In genomic region chr1:243850368-243851128, GRCh38 we compare ENCODE assay signal across 8 cellular contexts. TPM values are rescaled to one million over a fixed set of nuclear protein-coding genes. Genes with fewer than 3 reads are reported as not detected.
DNase-seq lines count a peak whose midpoint lies in the region; ATAC-seq and TF ChIP-seq lines count a peak whose summit lies in the region.

No MANE protein-coding gene starts in this region.

- H3K4me1 Mint-ChIP-seq in CD14-positive monocyte: peaks cover 14% of the 10 kb centered on the region
- peaks cover 12% of the 10 kb centered on the region for H3K4me1 Mint-ChIP-seq in endothelial cell (ENCODE audit: unreplicated experiment)

- intact Hi-C loops in CD14-positive monocyte (cut with micrococcal nuclease): no loop called here

- peaks cover 0 to 6% (median 0%) of the 10 kb centered on the region in 7 donors for H3K9me3 Mint-ChIP-seq in CD14-positive monocyte
- H3K9me3 Mint-ChIP-seq in endothelial cell (ENCODE audit: unreplicated experiment): no peaks in the 10 kb centered on the region

- H3K27ac Mint-ChIP-seq in CD14-positive monocyte: peak overlapping the region in 5 of 7 donors; percentile 12 to 78 (median 24)
- no peak overlapping the region for H3K27ac Mint-ChIP-seq in endothelial cell (ENCODE audit: unreplicated experiment)

- H3K4me3 Mint-ChIP-seq in CD14-positive monocyte (peak overlapping the region; percentile 83 to 96), endothelial cell (ENCODE audit: unreplicated experiment) (peak overlapping the region; percentile 96)

- ATAC-seq in GM19324 (IDR thresholded peaks at IDR 0.05; ENCODE audit: low FRiP score, unreplicated experiment): peak; percentile 58
- peak; percentile 63 for ATAC-seq in HG03442 (IDR thresholded peaks at IDR 0.05; ENCODE audit: unreplicated experiment)

- H3K27me3 Mint-ChIP-seq in CD14-positive monocyte (ENCODE audit: low read depth in 3 of 3) (peaks cover 28 to 44% (median 31%) of the 10 kb centered on the region in 3 donors), endothelial cell (ENCODE audit: unreplicated experiment) (peaks cover 10% of the 10 kb centered on the region)

- TF ChIP-seq CTCF in CD14-positive monocyte (IDR thresholded peaks at IDR 0.05): no peak
- TF ChIP-seq CTCF in endothelial cell (IDR thresholded peaks at IDR 0.05; ENCODE audit: unreplicated experiment): no peak

- DNase-seq in CD14-positive monocyte (ENCODE audit: low spot score) (peak; percentile 62), NCI-H82 treated with DMSO at 0.1 percent for 48 hours (lab: John Stamatoyannopoulos, UW; ENCODE audit: unreplicated experiment) (peak; percentile 57), endothelial cell (ENCODE audit: low spot score) (peak; percentile 81), middle frontal gyrus (ENCODE audit: extremely low spot score, low spot score) (peak; percentile 30)
- DNase-seq in activated CD8-positive, alpha-beta memory T cell treated with anti-CD3 and anti-CD28 coated beads, Interleukin-2, amount 50 U/mL, for 48 hours: peak; percentile 89
- DNase-seq in stimulated activated CD8-positive, alpha-beta memory T cell treated with anti-CD3 and anti-CD28 coated beads, Interleukin-15, amount 100 ng/mL, for 48 hours (ENCODE audit: low read depth in 2 of 2): peak; percentile 74 to 75

- peaks cover 0 to 5% of the 10 kb centered on the region in 2 donors for H3K36me3 Mint-ChIP-seq in CD14-positive monocyte
- H3K36me3 Mint-ChIP-seq in endothelial cell (ENCODE audit: low read depth, unreplicated experiment): no peaks in the 10 kb centered on the region

RNA-seq across cellular contexts. Expression of gene AKT3, which starts 0.5 kb away (rescaled TPM):
- 1 to 10 TPM in 1 of 2 donors, under 1 TPM in 1; 0.81 to 1.4 TPM for polyA plus RNA-seq in CD14-positive monocyte
- 87.3 TPM for total RNA-seq in endothelial cell (ENCODE audit: unreplicated experiment)

Comparison
In these comparisons a context has a peak if more than half of its experiments do, and no peak if none do; other contexts are left out.
1. Peak in every context shown above with its lines: DNase-seq and ATAC-seq.
2. DNase-seq: peak in every context shown above with its lines; median percentile 89 in activated CD8-positive, alpha-beta memory T cell treated with anti-CD3 and anti-CD28 coated beads, Interleukin-2, amount 50 U/mL, for 48 hours; 81 in endothelial cell; 74 in stimulated activated CD8-positive, alpha-beta memory T cell treated with anti-CD3 and anti-CD28 coated beads, Interleukin-15, amount 100 ng/mL, for 48 hours; 62 in CD14-positive monocyte; 57 in NCI-H82 treated with DMSO at 0.1 percent for 48 hours; 30 in middle frontal gyrus.